Comparison of ENCODE assay signal across 23 cellular contexts in genomic region chr3:164683516-164683915, GRCh38.
DNase-seq lines count a peak whose midpoint lies in the region; ATAC-seq, FAIRE-seq and TF ChIP-seq lines count a peak whose summit lies in the region.
"Had no signal": no experiment of that assay in that cellular context is flagged by ENCODE, and none has a peak within 500 bp of the region (broad histone marks: within the 10 kb centered on the region; RNA-seq: fewer than 3 reads in every experiment).

No MANE protein-coding gene starts in this region.

- no peaks in the 10 kb centered on the region for H3F3A ChIP-seq in SU-DHL-6 (ENCODE audit: insufficient read depth)

- no peaks in the 10 kb centered on the region for H3K36me3 Mint-ChIP-seq in stimulated activated effector memory CD8-positive, alpha-beta T cell treated with anti-CD3 and anti-CD28 coated beads, Interleukin-12 subunit alpha, Interleukin-12 subunit beta, amount 100 ng/mL, for 72 hours
- H3K36me3 Mint-ChIP-seq: CD4-positive, CD25-positive, alpha-beta regulatory T cell; CD8-positive, alpha-beta T cell had no signal

- no peaks in the 10 kb centered on the region for H3K9me2 ChIP-seq in SU-DHL-6 (replicated peaks; ENCODE audit: insufficient read depth, low read length)

- H3K27me3 ChIP-seq in SU-DHL-6 (ENCODE audit: low read length) (no peaks in the 10 kb centered on the region), brain microvascular endothelial cell (replicated peaks) (no peaks in the 10 kb centered on the region)
- H3K27me3 ChIP-seq: BLaER1 had no signal

- H3K9me3 Mint-ChIP-seq in stimulated activated effector memory CD8-positive, alpha-beta T cell treated with anti-CD3 and anti-CD28 coated beads, Interleukin-12 subunit alpha, Interleukin-12 subunit beta, amount 100 ng/mL, for 72 hours = peaks cover 18% of the 10 kb centered on the region
- H3K9me3 Mint-ChIP-seq: GM23338, H9 had no signal

- H3K79me2 ChIP-seq in SU-DHL-6 (ENCODE audit: insufficient read depth, low read length) = no peaks in the 10 kb centered on the region

- in situ Hi-C loops in brain microvascular endothelial cell (cut with HindIII; ENCODE audit: low pct_ligation_motif_present, low sequenced_read_pairs) = no loop called here

- TF ChIP-seq CTCF in SU-DHL-6 (IDR thresholded peaks at IDR 0.05; ENCODE audit: insufficient read depth, low read length, poor library complexity, severe bottlenecking) (no peak), brain microvascular endothelial cell (IDR thresholded peaks at IDR 0.05; ENCODE audit: low read depth, low read length, missing control alignments) (no peak)

- H3K9me3 ChIP-seq in SU-DHL-6 (ENCODE audit: insufficient read depth, low read length) = no peaks in the 10 kb centered on the region
- H3K9me3 ChIP-seq: BLaER1, Caco-2 had no signal

- H3K27ac ChIP-seq in SU-DHL-6 (ENCODE audit: low read depth, low read length) = no peak overlapping the region
- no peak overlapping the region for H3K27ac ChIP-seq in brain microvascular endothelial cell
- H3K27ac ChIP-seq: 22Rv1, BLaER1, C4-2B had no signal

- FAIRE-seq in RCC 7860 (lab: Jason Lieb, UNC) = no peak
- FAIRE-seq: GM12891, GM18507 had no signal

- no peak overlapping the region for H3K9ac ChIP-seq in SU-DHL-6 (ENCODE audit: low read length)
- H3K9ac ChIP-seq: BLaER1 had no signal

- no peak overlapping the region for H3K4me3 Mint-ChIP-seq in stimulated activated effector memory CD8-positive, alpha-beta T cell treated with anti-CD3 and anti-CD28 coated beads, Interleukin-12 subunit alpha, Interleukin-12 subunit beta, amount 100 ng/mL, for 72 hours
- H3K4me3 Mint-ChIP-seq: B cell; CD4-positive, CD25-positive, alpha-beta regulatory T cell; CD8-positive, alpha-beta T cell; GM23338; H9; HFFc6 had no signal

- H3K27ac Mint-ChIP-seq in stimulated activated effector memory CD8-positive, alpha-beta T cell treated with anti-CD3 and anti-CD28 coated beads, Interleukin-12 subunit alpha, Interleukin-12 subunit beta, amount 100 ng/mL, for 72 hours = no peak overlapping the region
- H3K27ac Mint-ChIP-seq: B cell; CD4-positive, CD25-positive, alpha-beta regulatory T cell; CD8-positive, alpha-beta T cell; GM23338; H9; HFFc6 had no signal

- DNase-seq in ELR (ENCODE audit: low read depth) (peak; percentile 19), HuH-7 (ENCODE audit: low spot score) (peak; percentile 0), brain microvascular endothelial cell (peak; percentile 5), RCC 7860 (ENCODE audit: low spot score) (no peak), NCI-H2081 (lab: John Stamatoyannopoulos, UW) (no peak), HCEC 1CT (no peak)
- no peak for DNase-seq in stimulated activated effector memory CD8-positive, alpha-beta T cell treated with anti-CD3 and anti-CD28 coated beads, Interleukin-12 subunit alpha, Interleukin-12 subunit beta, amount 100 ng/mL, for 72 hours (ENCODE audit: low spot score in 2 of 2)
- DNase-seq: CD4-positive, CD25-positive, alpha-beta regulatory T cell; CD8-positive, alpha-beta T cell; DMS153; EL; GF-D8; H9; HFFc6 had no signal

- peak overlapping the region; percentile 51 for H2AFZ ChIP-seq in SU-DHL-6 (ENCODE audit: low read depth, low read length, severe bottlenecking)
- H2AFZ ChIP-seq: GM23338 had no signal

- H3K36me3 ChIP-seq in SU-DHL-6 (ENCODE audit: low read length) = no peaks in the 10 kb centered on the region
- no peaks in the 10 kb centered on the region for H3K36me3 ChIP-seq in brain microvascular endothelial cell (replicated peaks)
- H3K36me3 ChIP-seq: BLaER1 had no signal

- H3K4me2 ChIP-seq in SU-DHL-6 (ENCODE audit: low read depth, low read length, poor library complexity, severe bottlenecking) = no peak overlapping the region
- H3K4me2 ChIP-seq: BLaER1, GM23338 had no signal

- no peak overlapping the region for H3K4me3 ChIP-seq in SU-DHL-6 (ENCODE audit: insufficient read depth, low read length, poor library complexity, severe bottlenecking)
- no peak overlapping the region for H3K4me3 ChIP-seq in brain microvascular endothelial cell (ENCODE audit: low read depth, low read length)
- H3K4me3 ChIP-seq: BLaER1, GM23338 had no signal

- ATAC-seq in stimulated activated effector memory CD8-positive, alpha-beta T cell treated with anti-CD3 and anti-CD28 coated beads, Interleukin-12 subunit alpha, Interleukin-12 subunit beta, amount 100 ng/mL, for 72 hours = no peak
- ATAC-seq: CD8-positive, alpha-beta T cell; GM23338 had no signal

- H4K20me1 ChIP-seq in SU-DHL-6 (ENCODE audit: low read depth, low read length) = no peaks in the 10 kb centered on the region
- H4K20me1 ChIP-seq: BLaER1 had no signal

- no peaks in the 10 kb centered on the region for H3K4me1 Mint-ChIP-seq in stimulated activated effector memory CD8-positive, alpha-beta T cell treated with anti-CD3 and anti-CD28 coated beads, Interleukin-12 subunit alpha, Interleukin-12 subunit beta, amount 100 ng/mL, for 72 hours
- H3K4me1 Mint-ChIP-seq: B cell; CD4-positive, CD25-positive, alpha-beta regulatory T cell; GM23338; H9 had no signal

Comparison
In these comparisons a context has a peak if more than half of its experiments do, and no peak if none do; other contexts are left out.
1. DNase-seq: peak in ELR (single experiment), HuH-7 (single experiment) and brain microvascular endothelial cell (single experiment); none in RCC 7860 (single experiment), stimulated activated effector memory CD8-positive, alpha-beta T cell treated with anti-CD3 and anti-CD28 coated beads, Interleukin-12 subunit alpha, Interleukin-12 subunit beta, amount 100 ng/mL, for 72 hours (0 of 2), NCI-H2081 (0 of 2) and HCEC 1CT (single experiment).